In the genomic region with DNA sequence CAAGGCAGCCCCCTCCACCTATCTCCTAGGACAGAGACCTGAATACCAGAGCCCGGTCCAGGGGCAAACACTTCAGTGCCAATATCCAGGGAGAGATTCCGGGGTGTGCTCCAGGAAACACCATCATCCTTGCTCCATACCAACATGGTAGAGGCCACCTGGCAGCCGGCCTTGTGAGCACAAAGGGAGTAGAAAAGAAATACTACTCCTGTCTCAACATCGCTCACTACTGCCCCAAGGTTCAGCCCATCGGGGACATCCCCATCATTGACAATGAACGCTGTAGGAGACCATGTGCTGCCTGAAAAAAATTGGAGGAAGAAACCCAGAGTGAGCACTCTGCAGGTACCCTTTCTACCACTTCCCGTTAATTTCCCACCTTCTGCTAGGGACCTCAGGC, we compare ENCODE assay signal across 1 cellular context.
TF ChIP-seq lines count a peak whose summit lies in the region.

No MANE protein-coding gene starts in this region.

TF ChIP-seq in HEK293T, 16 proteins besides CTCF, POLR2A, EP300 and RAD21:
- TF ChIP-seq CTBP1 (IDR thresholded peaks at IDR 0.05; ENCODE audit: borderline replicate concordance) (no peak), ELF4 (IDR thresholded peaks at IDR 0.05) (no peak), LEF1 (IDR thresholded peaks at IDR 0.05; ENCODE audit: borderline replicate concordance) (no peak), FOXM1 (IDR thresholded peaks at IDR 0.05; ENCODE audit: borderline replicate concordance) (no peak)
